Comparison of ENCODE assay signal across 1 cellular context in genomic region chr3:71001303-71001702, GRCh38.
TF ChIP-seq lines count a peak whose summit lies in the region.

No MANE protein-coding gene starts in this region.

TF ChIP-seq in IMR-90, 13 proteins besides CTCF, POLR2A, EP300 and RAD21:
- TF ChIP-seq RCOR1 (IDR thresholded peaks at IDR 0.05; ENCODE audit: insufficient replicate concordance, low read length) (no peak), CEBPB (IDR thresholded peaks at IDR 0.05; ENCODE audit: low read depth, low read length) (no peak), FOS (IDR thresholded peaks at IDR 0.05; ENCODE audit: low read depth, low read length) (no peak), CHD1 (IDR thresholded peaks at IDR 0.05; ENCODE audit: low read depth, low read length) (no peak), USF2 (IDR thresholded peaks at IDR 0.05; ENCODE audit: low read depth, low read length) (no peak), SMC3 (IDR thresholded peaks at IDR 0.05; ENCODE audit: low read depth, low read length) (no peak), MAZ (IDR thresholded peaks at IDR 0.05; ENCODE audit: borderline replicate concordance, low read depth, low read length) (no peak), BHLHE40 (IDR thresholded peaks at IDR 0.05; ENCODE audit: low read depth, low read length) (no peak), ELK1 (IDR thresholded peaks at IDR 0.05; ENCODE audit: borderline replicate concordance, low read depth, low read length) (no peak), MXI1 (IDR thresholded peaks at IDR 0.05; ENCODE audit: borderline replicate concordance, low read depth, low read length) (no peak), NFE2L2 (IDR thresholded peaks at IDR 0.05; ENCODE audit: low read depth, low read length) (no peak), RFX5 (IDR thresholded peaks at IDR 0.05; ENCODE audit: low read depth, low read length) (no peak), MAFK (IDR thresholded peaks at IDR 0.05; ENCODE audit: low read depth, low read length) (no peak)
